ENCODE assay signal across 8 cellular contexts in genomic region chr13:74287672-74288169, GRCh38.
DNase-seq lines count a peak whose midpoint lies in the region; ATAC-seq lines count a peak whose summit lies in the region.

No MANE protein-coding gene starts in this region.

- DNase-seq in COLO668 (lab: John Stamatoyannopoulos, UW; ENCODE audit: unreplicated experiment) (peak; percentile 93), H4 (ENCODE audit: low spot score) (peak; percentile 48), NCI-H1694 treated with DMSO at 0.1 percent for 48 hours (lab: John Stamatoyannopoulos, UW) (peak; percentile 74), caudate nucleus (lab: John Stamatoyannopoulos, UW) (peak in 57 of 61 donors; percentile 2 to 94 (median 64)), left colon (peak; percentile 79 to 88), NCI-H446 treated with DMSO at 0.1 percent for 48 hours (lab: John Stamatoyannopoulos, UW) (no peak)
- DNase-seq in stimulated activated CD4-positive, alpha-beta T cell treated with anti-CD3 and anti-CD28 coated beads, Interleukin-1b, Interleukin-23, amount 100 ng/mL, for 4 hours (ENCODE audit: low read depth in 2 of 2) = peak; percentile 51 to 61

- H3K27ac ChIP-seq in caudate nucleus (ENCODE audit: low read depth, low read length) = peak overlapping the region; percentile 91

- ATAC-seq in activated CD4-positive, CD25-positive, alpha-beta regulatory T cell treated with anti-CD3 and anti-CD28 coated beads, Interleukin-2, amount 50 U/mL, for 24 hours = peak; percentile 55 to 67
- ATAC-seq in left colon = peak; percentile 80

- intact Hi-C loops in left colon (cut with DNase I, micrococcal nuclease) = loop anchor here in 1 of 2 donors (5.0 to 10.0 kb wide), 3 partner anchors 155 to 533 kb away; partner anchors contain the start of gene KLF12
